In the genomic region with DNA sequence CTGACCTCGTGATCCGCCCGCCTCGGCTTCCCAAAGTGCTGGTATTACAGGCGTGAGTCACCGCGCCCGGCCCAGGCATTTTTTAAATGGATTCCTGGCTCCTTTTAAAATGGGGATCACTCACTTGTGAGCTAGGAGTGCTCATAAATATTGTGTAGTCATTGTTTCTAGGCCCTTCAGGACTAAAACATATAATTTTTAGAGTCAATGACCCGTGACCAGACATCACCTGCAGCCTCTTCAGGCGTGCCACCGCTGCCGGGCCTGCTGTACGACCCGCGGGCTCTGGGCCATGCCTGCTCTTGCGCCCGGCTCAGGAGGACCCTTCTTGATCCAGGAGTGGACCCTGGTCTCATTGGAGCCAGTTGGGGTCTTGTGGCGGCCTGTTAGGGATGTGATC, we compare ENCODE assay signal across 16 cellular contexts. TPM values are rescaled to one million over a fixed set of nuclear protein-coding genes. Genes with fewer than 3 reads are reported as not detected.
"Had no signal": no experiment of that assay in that cellular context is flagged by ENCODE, and none has a peak within 500 bp of the region (broad histone marks: within the 10 kb centered on the region; RNA-seq: fewer than 3 reads in every experiment).

No MANE protein-coding gene starts in this region.

- H3K9me3 ChIP-seq: right atrium auricular region, tibial artery, vagina had no signal

- H3K4me3 ChIP-seq: coronary artery, right atrium auricular region, tibial artery, vagina had no signal

- H3K4me1 ChIP-seq: foreskin keratinocyte, right atrium auricular region, tibial artery, vagina had no signal

- H3K27ac Mint-ChIP-seq: activated CD4-positive, alpha-beta T cell treated with anti-CD3 and anti-CD28 coated beads, Interleukin-2, amount 10 ng/mL, durations not matched to agents 7 days and 5 days; activated naive CD4-positive, alpha-beta T cell treated with anti-CD3 and anti-CD28 coated beads, Interleukin-2, amount 10 ng/mL, durations not matched to agents 7 days and 5 days; activated T-helper 2 cell treated with anti-CD3 and anti-CD28 coated beads, Interferon-gamma antibody, Interleukin-2, Interleukin-4, amounts not matched to agents 10 μg/mL and 5 μg/mL and 100 μg/mL, durations not matched to agents 14 hours and 24 hours and 36 hours; naive thymus-derived CD8-positive, alpha-beta T cell; stimulated activated effector memory CD8-positive, alpha-beta T cell treated with anti-CD3 and anti-CD28 coated beads, Interleukin-12 subunit alpha, Interleukin-12 subunit beta, amount 100 ng/mL, for 72 hours had no signal

- H3K27me3 ChIP-seq: right atrium auricular region, tibial artery, vagina had no signal

- H3K9me3 Mint-ChIP-seq: activated CD4-positive, alpha-beta T cell treated with anti-CD3 and anti-CD28 coated beads, Interleukin-2, amount 10 ng/mL, durations not matched to agents 7 days and 5 days; activated naive CD4-positive, alpha-beta T cell treated with anti-CD3 and anti-CD28 coated beads, Interleukin-2, amount 10 ng/mL, durations not matched to agents 7 days and 5 days; activated T-helper 2 cell treated with anti-CD3 and anti-CD28 coated beads, Interferon-gamma antibody, Interleukin-2, Interleukin-4, amounts not matched to agents 10 μg/mL and 5 μg/mL and 100 μg/mL, durations not matched to agents 14 hours and 24 hours and 36 hours; naive thymus-derived CD8-positive, alpha-beta T cell; stimulated activated effector memory CD8-positive, alpha-beta T cell treated with anti-CD3 and anti-CD28 coated beads, Interleukin-12 subunit alpha, Interleukin-12 subunit beta, amount 100 ng/mL, for 72 hours had no signal

- H3K4me3 Mint-ChIP-seq: activated CD4-positive, alpha-beta T cell treated with anti-CD3 and anti-CD28 coated beads, Interleukin-2, amount 10 ng/mL, durations not matched to agents 7 days and 5 days; activated naive CD4-positive, alpha-beta T cell treated with anti-CD3 and anti-CD28 coated beads, Interleukin-2, amount 10 ng/mL, durations not matched to agents 7 days and 5 days; naive thymus-derived CD8-positive, alpha-beta T cell; stimulated activated effector memory CD8-positive, alpha-beta T cell treated with anti-CD3 and anti-CD28 coated beads, Interleukin-12 subunit alpha, Interleukin-12 subunit beta, amount 100 ng/mL, for 72 hours had no signal

- H3K4me1 Mint-ChIP-seq: activated CD4-positive, alpha-beta T cell treated with anti-CD3 and anti-CD28 coated beads, Interleukin-2, amount 10 ng/mL, durations not matched to agents 7 days and 5 days; activated naive CD4-positive, alpha-beta T cell treated with anti-CD3 and anti-CD28 coated beads, Interleukin-2, amount 10 ng/mL, durations not matched to agents 7 days and 5 days; naive thymus-derived CD8-positive, alpha-beta T cell; stimulated activated effector memory CD8-positive, alpha-beta T cell treated with anti-CD3 and anti-CD28 coated beads, Interleukin-12 subunit alpha, Interleukin-12 subunit beta, amount 100 ng/mL, for 72 hours had no signal

- DNase-seq: activated CD4-positive, alpha-beta T cell treated with anti-CD3 and anti-CD28 coated beads, Interleukin-2, amount 10 ng/mL, durations not matched to agents 7 days and 5 days; activated naive CD4-positive, alpha-beta T cell treated with anti-CD3 and anti-CD28 coated beads, Interleukin-2, amount 10 ng/mL, durations not matched to agents 7 days and 5 days; activated T-cell treated with anti-CD3 and anti-CD28 coated beads for 4 hours; effector CD4-positive, alpha-beta T cell; foreskin keratinocyte; mammary epithelial cell; naive thymus-derived CD8-positive, alpha-beta T cell; posterior cingulate gyrus; tibial artery had no signal

- H3K36me3 Mint-ChIP-seq: activated naive CD4-positive, alpha-beta T cell treated with anti-CD3 and anti-CD28 coated beads, Interleukin-2, amount 10 ng/mL, durations not matched to agents 7 days and 5 days; naive thymus-derived CD8-positive, alpha-beta T cell; stimulated activated effector memory CD8-positive, alpha-beta T cell treated with anti-CD3 and anti-CD28 coated beads, Interleukin-12 subunit alpha, Interleukin-12 subunit beta, amount 100 ng/mL, for 72 hours had no signal

- H3K27ac ChIP-seq: coronary artery, foreskin keratinocyte, right atrium auricular region, tibial artery, vagina had no signal

- H3K36me3 ChIP-seq: right atrium auricular region, tibial artery, vagina had no signal

- H3K27me3 Mint-ChIP-seq: activated naive CD4-positive, alpha-beta T cell treated with anti-CD3 and anti-CD28 coated beads, Interleukin-2, amount 10 ng/mL, durations not matched to agents 7 days and 5 days; naive thymus-derived CD8-positive, alpha-beta T cell had no signal

- ATAC-seq: foreskin keratinocyte; left lobe of liver; naive thymus-derived CD8-positive, alpha-beta T cell; stimulated activated effector memory CD8-positive, alpha-beta T cell treated with anti-CD3 and anti-CD28 coated beads, Interleukin-12 subunit alpha, Interleukin-12 subunit beta, amount 100 ng/mL, for 72 hours had no signal

RNA-seq across cellular contexts. Expression of gene EFCAB5, which starts 30.8 kb away (rescaled TPM):
- total RNA-seq: cardiac septum, left lobe of liver, right atrium auricular region, vagina had no signal
